In the genomic region with DNA sequence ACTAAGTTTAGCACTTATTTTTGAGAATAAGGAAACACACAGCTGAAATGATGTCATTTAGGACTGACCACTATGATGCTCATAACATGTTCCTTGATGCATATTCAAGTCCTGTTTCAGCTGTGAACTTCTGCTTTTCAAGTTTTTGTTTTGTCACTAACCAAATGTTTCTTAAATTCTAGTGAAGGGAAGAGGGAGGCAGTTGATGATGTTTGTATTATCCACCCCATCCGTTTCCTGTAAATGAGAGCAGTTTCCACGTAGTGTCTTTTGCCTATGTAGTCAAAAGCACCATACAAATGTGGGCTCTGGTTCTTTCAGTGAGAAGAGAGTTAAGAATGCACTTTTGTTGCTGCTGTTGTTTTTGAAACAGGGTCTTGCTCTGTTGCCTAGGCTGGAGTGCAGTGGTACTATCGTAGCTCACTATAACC, we compare ENCODE assay signal across 8 cellular contexts.
DNase-seq lines count a peak whose midpoint lies in the region; ATAC-seq, FAIRE-seq and TF ChIP-seq lines count a peak whose summit lies in the region.

No MANE protein-coding gene starts in this region.

- H3K36me3 ChIP-seq in GM23248 (ENCODE audit: low read depth) = no peaks in the 10 kb centered on the region
- no peaks in the 10 kb centered on the region for H3K36me3 ChIP-seq in left ventricle myocardium inferior
- no peaks in the 10 kb centered on the region for H3K36me3 ChIP-seq in hepatocyte (replicated peaks; ENCODE audit: insufficient read depth, low read depth)

- H4K20me1 ChIP-seq in GM23248 (ENCODE audit: insufficient read depth) (no peaks in the 10 kb centered on the region), hepatocyte (ENCODE audit: insufficient read depth, poor library complexity, severe bottlenecking) (no peaks in the 10 kb centered on the region)

- intact Hi-C loops in left ventricle myocardium inferior (cut with micrococcal nuclease) = no loop called here

- DNase-seq in GM23248 = peak; percentile 26
- peak; percentile 97 for DNase-seq in MV-4-11 (lab: John Stamatoyannopoulos, UW)
- DNase-seq in left ventricle myocardium inferior = no peak
- no peak for DNase-seq in D721Med (ENCODE audit: insufficient read length, low spot score)
- DNase-seq in hepatocyte (ENCODE audit: low spot score) = no peak
- DNase-seq in RCC 7860 (ENCODE audit: low spot score) = no peak

- peaks cover 6% of the 10 kb centered on the region; the same call in 1 of the 2 replicates for H3F3A ChIP-seq in GM23248 (ENCODE audit: insufficient read depth)

- H3K79me2 ChIP-seq in GM23248 (ENCODE audit: insufficient read depth) (peaks cover 98% of the 10 kb centered on the region), hepatocyte (peaks cover 78% of the 10 kb centered on the region)

- H3K27ac ChIP-seq in GM23248 (no peak overlapping the region), left ventricle myocardium inferior (replicated peaks) (peak overlapping the region; percentile 7), hepatocyte (no peak overlapping the region)

- no peak overlapping the region for H3K9ac ChIP-seq in GM23248

- ATAC-seq in GM18508 (IDR thresholded peaks at IDR 0.05; ENCODE audit: insufficient read depth, unreplicated experiment) (peak; percentile 57), SK-N-SH treated with all-trans-retinoic acid at 6 μM for 48 hours (no peak)

- H3K9me3 ChIP-seq in GM23248 (ENCODE audit: low read depth) (no peaks in the 10 kb centered on the region), left ventricle myocardium inferior (replicated peaks) (no peaks in the 10 kb centered on the region), hepatocyte (ENCODE audit: low read depth) (no peaks in the 10 kb centered on the region)

- H3K4me2 ChIP-seq in GM23248 (ENCODE audit: unreplicated experiment) (no peak overlapping the region), hepatocyte (no peak overlapping the region)

- H3K9me2 ChIP-seq in GM23248 (ENCODE audit: insufficient read depth) (no peaks in the 10 kb centered on the region), hepatocyte (replicated peaks; ENCODE audit: insufficient read depth) (no peaks in the 10 kb centered on the region)

- H3K27me3 ChIP-seq in GM23248 (replicated peaks; ENCODE audit: insufficient read depth) (no peaks in the 10 kb centered on the region), left ventricle myocardium inferior (ENCODE audit: low read depth) (no peaks in the 10 kb centered on the region), hepatocyte (no peaks in the 10 kb centered on the region)

- TF ChIP-seq CTCF in left ventricle myocardium inferior (IDR thresholded peaks at IDR 0.05; ENCODE audit: borderline replicate concordance) (no peak), D721Med (IDR thresholded peaks at IDR 0.05; ENCODE audit: insufficient read depth, missing control alignments) (no peak), hepatocyte (IDR thresholded peaks at IDR 0.05; ENCODE audit: poor library complexity) (no peak)

- H2AFZ ChIP-seq in GM23248 = no peak overlapping the region
- no peak overlapping the region for H2AFZ ChIP-seq in hepatocyte

- H3K4me3 ChIP-seq in GM23248 (no peak overlapping the region), left ventricle myocardium inferior (no peak overlapping the region), hepatocyte (no peak overlapping the region)

- FAIRE-seq in D721Med (lab: Jason Lieb, UNC) (no peak), RCC 7860 (lab: Jason Lieb, UNC) (no peak)

- H3K4me1 ChIP-seq in GM23248 (ENCODE audit: insufficient read depth) = peaks cover 38% of the 10 kb centered on the region
- H3K4me1 ChIP-seq in left ventricle myocardium inferior = peaks cover 8% of the 10 kb centered on the region
- no peaks in the 10 kb centered on the region for H3K4me1 ChIP-seq in hepatocyte (ENCODE audit: insufficient read depth)

- 86 to 88% methylated on average over 3 of the region's 3 CpGs for whole genome bisulfite sequencing in GM23248 (ENCODE audit: low coverage in 1 of 2, low lambda C conversion rate in 2 of 2, missing lambda C conversion rate in 2 of 2), 2 experiments
- WGBS in hepatocyte (ENCODE audit: low lambda C conversion rate, missing lambda C conversion rate) = 82% methylated on average over 3 of the region's 3 CpGs

- in situ Hi-C loops in GM23248 (cut with MboI) = no loop called here

TF ChIP-seq in SK-N-SH treated with all-trans-retinoic acid at 6 μM for 48 hours, 23 proteins besides CTCF, POLR2A, EP300 and RAD21:
- TF ChIP-seq ISL1 (CRISPR knock-in tag; IDR thresholded peaks at IDR 0.05) (no peak), ZNF70 (CRISPR knock-in tag; IDR thresholded peaks at IDR 0.05) (no peak), PPARA (CRISPR knock-in tag; IDR thresholded peaks at IDR 0.05; ENCODE audit: borderline replicate concordance) (no peak), SNAI2 (CRISPR knock-in tag; IDR thresholded peaks at IDR 0.05) (no peak), CSDC2 (CRISPR knock-in tag; IDR thresholded peaks at IDR 0.05) (no peak), BACH2 (CRISPR knock-in tag; IDR thresholded peaks at IDR 0.05; ENCODE audit: borderline replicate concordance) (no peak), ZFP30 (CRISPR knock-in tag; IDR thresholded peaks at IDR 0.05) (no peak), ZNF565 (CRISPR knock-in tag; conservative IDR thresholded peaks at IDR 0.05; ENCODE audit: low read depth) (no peak)

Comparison
In these comparisons a context has a peak if more than half of its experiments do, and no peak if none do; other contexts are left out.
1. DNase-seq: peak in GM23248 (single experiment) and MV-4-11 (single experiment); none in left ventricle myocardium inferior (single experiment), D721Med (single experiment), hepatocyte (single experiment) and RCC 7860 (single experiment).